ENCODE assay signal across 8 cellular contexts in the genomic region with DNA sequence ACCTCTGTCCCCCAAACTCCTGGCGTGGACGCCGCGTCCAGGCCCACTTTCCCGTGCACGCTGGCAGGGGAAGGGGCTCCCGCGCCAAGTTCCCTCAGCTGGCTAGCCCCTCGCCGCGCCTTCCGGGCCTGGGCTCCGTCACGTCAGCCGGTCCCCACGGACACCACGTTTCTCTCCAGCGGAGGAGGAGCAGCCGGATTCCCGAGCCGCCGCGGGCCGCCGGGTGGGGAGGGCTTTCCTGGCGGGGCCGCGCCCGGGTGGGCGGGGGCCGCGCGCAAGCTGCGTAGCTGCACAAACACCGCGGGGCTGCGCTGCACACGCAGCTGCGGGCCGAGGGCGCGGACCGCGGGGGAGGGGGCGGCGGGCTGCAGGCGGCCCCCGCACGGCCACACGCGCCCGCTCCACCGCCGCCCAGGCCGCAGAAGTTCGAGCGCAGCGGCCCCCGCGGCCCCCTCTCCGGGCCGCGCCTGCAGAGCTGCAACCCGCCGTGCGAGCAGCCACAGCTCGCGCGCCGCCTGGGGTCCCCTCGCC. TPM values are rescaled to one million over a fixed set of nuclear protein-coding genes. Genes with fewer than 3 reads are reported as not detected.
DNase-seq lines count a peak whose midpoint lies in the region; ATAC-seq, FAIRE-seq and TF ChIP-seq lines count a peak whose summit lies in the region.

No MANE protein-coding gene starts in this region.

- H3K9ac ChIP-seq in H1 (replicated peaks in 1 of 4; ENCODE audit: extremely low read depth in 1 of 4, low read depth in 3 of 4, low read length in 3 of 4) (peak overlapping the region in 3 of 4 experiments; percentile 56 to 83 (median 68); a peak in 5 of 7 replicates), mesenchymal stem cell (ENCODE audit: low read length) (peak overlapping the region; percentile 93), subcutaneous abdominal adipose tissue (ENCODE audit: low read length in 5 of 5) (peak overlapping the region; percentile 71 to 86 (median 82))

- H3K27me3 ChIP-seq in HL-60 (ENCODE audit: insufficient read depth, poor library complexity, severe bottlenecking) (no peaks in the 10 kb centered on the region), H1 (replicated peaks in 1 of 4; ENCODE audit: control insufficient read depth in 3 of 4, extremely low read depth in 1 of 4, insufficient read depth in 3 of 4, low read length in 3 of 4) (peaks cover 0 to 15% (median 10%) of the 10 kb centered on the region in 4 experiments; a peak in 5 of 7 replicates), mesenchymal stem cell (ENCODE audit: control insufficient read depth in 1 of 2, insufficient read depth in 1 of 2, low read length in 2 of 2) (no peaks in the 10 kb centered on the region), subcutaneous abdominal adipose tissue (ENCODE audit: control insufficient read depth in 5 of 5, insufficient read depth in 4 of 5, low read length in 5 of 5) (no peaks in the 10 kb centered on the region)

- TF ChIP-seq RAD21 in H1 (IDR thresholded peaks at IDR 0.05 in 1 of 2, conservative IDR thresholded peaks at IDR 0.05 in 1 of 2; ENCODE audit: low read depth in 2 of 2, low read length in 2 of 2) = no peak

- no peaks in the 10 kb centered on the region for H3K9me3 Mint-ChIP-seq in activated CD4-positive, alpha-beta T cell treated with anti-CD3 and anti-CD28 coated beads, Interleukin-2, amount 10 ng/mL, durations not matched to agents 7 days and 5 days

- no peak for FAIRE-seq in H1 (lab: Jason Lieb, UNC)

- H2AFZ ChIP-seq in H1 (ENCODE audit: low read length) = no peak overlapping the region
- no peak overlapping the region for H2AFZ ChIP-seq in mesenchymal stem cell (ENCODE audit: low read depth, low read length)

- H2BK20ac ChIP-seq in H1 (ENCODE audit: low read length) = no peak overlapping the region

- H2BK120ac ChIP-seq in H1 (replicated peaks; ENCODE audit: low read depth, low read length) = no peak overlapping the region
- peak overlapping the region; percentile 83 for H2BK120ac ChIP-seq in mesenchymal stem cell (ENCODE audit: low read depth, low read length)

- POLR2A ChIA-PET in activated CD4-positive, alpha-beta T cell treated with anti-CD3 and anti-CD28 coated beads, Interleukin-2, amount 10 ng/mL, durations not matched to agents 7 days and 5 days (lab: Charles Lee) = interaction anchor here (0.6 to 3.2 kb wide), 4 partner anchors 12 to 49 kb away, joined by 4 to 14 read pairs (median 8); no protein-coding TSS in a partner anchor
- POLR2A ChIA-PET in H1 (lab: Charles Lee; ENCODE audit: partially characterized antibody) = interaction anchor here (0.7 to 3.6 kb wide), 16 partner anchors 8 to 46 kb away, joined by 3 to 26 read pairs (median 6); a partner anchor contains a TSS

- peaks cover 80% of the 10 kb centered on the region for H3K4me1 Mint-ChIP-seq in activated CD4-positive, alpha-beta T cell treated with anti-CD3 and anti-CD28 coated beads, Interleukin-2, amount 10 ng/mL, durations not matched to agents 7 days and 5 days

- H3K4me1 ChIP-seq in H1 (replicated peaks in 1 of 4; ENCODE audit: control insufficient read depth in 3 of 4, insufficient read depth in 4 of 4, low read length in 3 of 4) (peaks cover 11 to 35% (median 14%) of the 10 kb centered on the region in 4 experiments), mesenchymal stem cell (ENCODE audit: control insufficient read depth, insufficient read depth, low read depth, low read length) (peaks cover 56% of the 10 kb centered on the region), subcutaneous abdominal adipose tissue (ENCODE audit: control insufficient read depth in 5 of 5, insufficient read depth in 5 of 5, low read length in 5 of 5) (peaks cover 38 to 87% (median 82%) of the 10 kb centered on the region in 5 donors)

- no peak overlapping the region for H3K4ac ChIP-seq in H1 (replicated peaks; ENCODE audit: insufficient read length, low read depth, low read length)
- peak overlapping the region; percentile 62 to 80 for H3K4ac ChIP-seq in mesenchymal stem cell (ENCODE audit: low read depth in 1 of 2, low read length in 2 of 2)

- H3K4me2 ChIP-seq in H1 (ENCODE audit: insufficient read depth in 1 of 2, low read depth in 2 of 2, low read length in 2 of 2) (peak overlapping the region; percentile 89 to 99), mesenchymal stem cell (ENCODE audit: low read length, poor library complexity, severe bottlenecking) (peak overlapping the region; percentile 89)

- peak overlapping the region; percentile 95 for H3K27ac ChIP-seq in HL-60 (replicated peaks)
- H3K27ac ChIP-seq in H1 (ENCODE audit: low read depth, low read length) = no peak overlapping the region
- peak overlapping the region; percentile 74 for H3K27ac ChIP-seq in mesenchymal stem cell (ENCODE audit: low read length, poor library complexity, severe bottlenecking)
- H3K27ac ChIP-seq in subcutaneous abdominal adipose tissue (ENCODE audit: low read depth, low read length) = peak overlapping the region; percentile 98

- H3K18ac ChIP-seq in H1 (ENCODE audit: extremely low read depth, low read length) = no peak overlapping the region
- peak overlapping the region; percentile 87 to 96 for H3K18ac ChIP-seq in mesenchymal stem cell (ENCODE audit: low read depth in 1 of 2, low read length in 2 of 2)

- H2BK5ac ChIP-seq in H1 (ENCODE audit: low read depth, low read length) = no peak overlapping the region
- H2BK5ac ChIP-seq in mesenchymal stem cell (ENCODE audit: low read depth, low read length, poor library complexity, severe bottlenecking) = peak overlapping the region; percentile 91

- H2AK5ac ChIP-seq in H1 (ENCODE audit: low read depth, low read length) = no peak overlapping the region
- peak overlapping the region; percentile 2 for H2AK5ac ChIP-seq in mesenchymal stem cell (ENCODE audit: low read length, severe bottlenecking)

- peaks cover 0 to 24% of the 10 kb centered on the region in 2 experiments; a peak in 3 of 4 replicates for H3K79me2 ChIP-seq in H1 (ENCODE audit: control insufficient read depth in 1 of 2, insufficient read depth in 2 of 2, low read length in 2 of 2)

- H4K20me1 ChIP-seq in H1 (replicated peaks in 1 of 2; ENCODE audit: control insufficient read depth in 1 of 2, insufficient read depth in 2 of 2, low read length in 2 of 2) = peaks cover 11% of the 10 kb centered on the region in 2 experiments

- peak overlapping the region; percentile 61 for H3K4me3 ChIP-seq in HL-60 (replicated peaks; ENCODE audit: insufficient read depth, low read length)
- H3K4me3 ChIP-seq in H1 (ENCODE audit: extremely low read depth in 1 of 4, insufficient read depth in 2 of 4, low read depth in 3 of 4, low read length in 4 of 4) = peak overlapping the region; percentile 55 to 74 (median 66)
- H3K4me3 ChIP-seq in mesenchymal stem cell (ENCODE audit: insufficient read depth in 1 of 2, low read depth in 1 of 2, low read length in 2 of 2) = peak overlapping the region; percentile 84 to 87
- peak overlapping the region in 4 of 5 donors; percentile 72 to 83 (median 78) for H3K4me3 ChIP-seq in subcutaneous abdominal adipose tissue (ENCODE audit: low read depth in 1 of 5, low read length in 5 of 5)

- TF ChIP-seq EP300 in H1 (IDR thresholded peaks at IDR 0.05; ENCODE audit: borderline replicate concordance in 1 of 2, low read depth in 2 of 2, low read length in 2 of 2) = no peak

- H3K36me3 ChIP-seq in H1 (ENCODE audit: control insufficient read depth in 2 of 4, insufficient read depth in 4 of 4, low read length in 3 of 4) (no peaks in the 10 kb centered on the region), mesenchymal stem cell (ENCODE audit: control insufficient read depth in 1 of 2, insufficient read depth in 2 of 2, low read depth in 1 of 2, low read length in 2 of 2) (peaks cover 0 to 4% of the 10 kb centered on the region in 2 experiments), subcutaneous abdominal adipose tissue (ENCODE audit: control insufficient read depth in 5 of 5, insufficient read depth in 5 of 5, low read length in 5 of 5) (no peaks in the 10 kb centered on the region)

- TF ChIP-seq CTCF in HL-60 (IDR thresholded peaks at IDR 0.05; ENCODE audit: insufficient read depth, low read length) (no peak), H1 (IDR thresholded peaks at IDR 0.05; ENCODE audit: control extremely low read depth in 1 of 3, insufficient read depth in 1 of 3, low read depth in 1 of 3, low read length in 3 of 3) (no peak)

- no peaks in the 10 kb centered on the region for H3K9me3 ChIP-seq in H1 (ENCODE audit: insufficient read depth in 2 of 2, low read depth in 1 of 2, low read length in 1 of 2)
- no peaks in the 10 kb centered on the region for H3K9me3 ChIP-seq in mesenchymal stem cell (ENCODE audit: control insufficient read depth, low read length)
- no peaks in the 10 kb centered on the region for H3K9me3 ChIP-seq in subcutaneous abdominal adipose tissue (ENCODE audit: control insufficient read depth in 5 of 5, low read length in 5 of 5)

- ATAC-seq in GM19023 (IDR thresholded peaks at IDR 0.05; ENCODE audit: unreplicated experiment) = no peak

- DNase-seq in COLO668 (lab: John Stamatoyannopoulos, UW; ENCODE audit: unreplicated experiment) = peak; percentile 84
- no peak for DNase-seq in HL-60 (ENCODE audit: low read depth in 1 of 2, low spot score in 1 of 2)
- DNase-seq in activated CD4-positive, alpha-beta T cell treated with anti-CD3 and anti-CD28 coated beads, Interleukin-2, amount 10 ng/mL, durations not matched to agents 7 days and 5 days = peak; percentile 55
- no peak for DNase-seq in H1 (ENCODE audit: low read depth in 1 of 2, low spot score in 2 of 2)
- peak; percentile 58 for DNase-seq in mesenchymal stem cell
- DNase-seq in NCI-H128 (lab: John Stamatoyannopoulos, UW; ENCODE audit: unreplicated experiment) = no peak

- H3K79me1 ChIP-seq in H1 (ENCODE audit: low read depth, low read length) = no peaks in the 10 kb centered on the region
- no peaks in the 10 kb centered on the region for H3K79me1 ChIP-seq in mesenchymal stem cell (replicated peaks; ENCODE audit: low read length, poor library complexity, severe bottlenecking)

- H4K8ac ChIP-seq in H1 (ENCODE audit: extremely low read depth, insufficient read depth, low read length) (peak overlapping the region; percentile 82; the same call in 1 of the 2 replicates), mesenchymal stem cell (ENCODE audit: low read length) (peak overlapping the region; percentile 68)

- H3K36me3 Mint-ChIP-seq in activated CD4-positive, alpha-beta T cell treated with anti-CD3 and anti-CD28 coated beads, Interleukin-2, amount 10 ng/mL, durations not matched to agents 7 days and 5 days (ENCODE audit: low read depth) = peaks cover 37% of the 10 kb centered on the region

- H3K56ac ChIP-seq in H1 (replicated peaks; ENCODE audit: insufficient read length, low read depth, low read length) = no peak overlapping the region

- H2BK15ac ChIP-seq in H1 (ENCODE audit: low read length) = no peak overlapping the region; the same call in 1 of the 2 replicates
- H2BK15ac ChIP-seq in mesenchymal stem cell (ENCODE audit: low read depth, poor library complexity, severe bottlenecking) = peak overlapping the region; percentile 54

- H2BK12ac ChIP-seq in H1 (ENCODE audit: low read depth, low read length) (no peak overlapping the region), mesenchymal stem cell (ENCODE audit: low read length in 2 of 2) (peak overlapping the region in 1 of 2 experiments; percentile 25)

- no peak overlapping the region for H4K5ac ChIP-seq in H1 (ENCODE audit: insufficient read length, low read depth, low read length)

- peak overlapping the region; percentile 90 for H3K4me3 Mint-ChIP-seq in activated CD4-positive, alpha-beta T cell treated with anti-CD3 and anti-CD28 coated beads, Interleukin-2, amount 10 ng/mL, durations not matched to agents 7 days and 5 days

- peak overlapping the region; percentile 95 for H3K27ac Mint-ChIP-seq in activated CD4-positive, alpha-beta T cell treated with anti-CD3 and anti-CD28 coated beads, Interleukin-2, amount 10 ng/mL, durations not matched to agents 7 days and 5 days

- H3K23ac ChIP-seq in H1 (ENCODE audit: insufficient read length) (no peak overlapping the region), mesenchymal stem cell (ENCODE audit: low read length in 2 of 2) (peak overlapping the region in 1 of 2 experiments; percentile 99)

- H3K14ac ChIP-seq in H1 (ENCODE audit: insufficient read length) (no peak overlapping the region), mesenchymal stem cell (ENCODE audit: low read length in 2 of 2) (peak overlapping the region in 1 of 2 experiments; percentile 92)

- H3K27me3 Mint-ChIP-seq in activated CD4-positive, alpha-beta T cell treated with anti-CD3 and anti-CD28 coated beads, Interleukin-2, amount 10 ng/mL, durations not matched to agents 7 days and 5 days = no peaks in the 10 kb centered on the region

- peaks cover 11% of the 10 kb centered on the region for H3K23me2 ChIP-seq in H1 (ENCODE audit: low read depth, low read length)

- CTCF ChIA-PET in activated CD4-positive, alpha-beta T cell treated with anti-CD3 and anti-CD28 coated beads, Interleukin-2, amount 10 ng/mL, durations not matched to agents 7 days and 5 days (lab: Charles Lee) = interaction anchor here (0.7 to 8.9 kb wide), 16 partner anchors 8 to 324 kb away, joined by 3 to 102 read pairs (median 5); no protein-coding TSS in a partner anchor
- CTCF ChIA-PET in H1 (lab: Charles Lee; ENCODE audit: partially characterized antibody) = interaction anchor here (1.1 to 12.5 kb wide), 18 partner anchors 8 to 125 kb away, joined by 3 to 198 read pairs (median 10); no protein-coding TSS in a partner anchor

- H4K91ac ChIP-seq in H1 (replicated peaks; ENCODE audit: insufficient read length, low read length) (no peak overlapping the region), mesenchymal stem cell (ENCODE audit: low read length) (peak overlapping the region; percentile 70)

- WGBS in H1 (ENCODE audit: extremely low coverage in 1 of 2, insufficient coverage in 1 of 2, insufficient read length in 1 of 2, insufficient replicate concordance in 2 of 2, low coverage in 1 of 2, low lambda C conversion rate in 2 of 2, missing lambda C conversion rate in 1 of 2), 2 experiments = 1% methylated on average over 26 of the region's 71 CpGs; no CpG with 5 or more reads in 1 of the 2 experiments
- 0% methylated on average over 25 of the region's 71 CpGs for WGBS in mesenchymal stem cell

- no peak for TF ChIP-seq POLR2A in H1 (IDR thresholded peaks at IDR 0.05; ENCODE audit: control extremely low read depth in 1 of 2, low read depth in 2 of 2, low read length in 2 of 2)

RNA-seq across cellular contexts. Expression of a gene that starts 45.1 kb away (rescaled TPM):
- total RNA-seq in activated CD4-positive, alpha-beta T cell treated with anti-CD3 and anti-CD28 coated beads, Interleukin-2, amount 10 ng/mL, durations not matched to agents 7 days and 5 days = 10 to 100 TPM; 23.3 to 25.9 TPM
- 52.7 and 55.1 TPM in 2 replicates for total RNA-seq in H1 (2021; fragmentation: NEBNext Ultra II Directional; extraction: Animal tissue kit (Norgen Biotek cat#: 25700))
- 15.8 and 23.3 TPM in 2 replicates for polyA plus RNA-seq in H1 (2011; rRNA removed)
- 23.1 TPM for polyA plus RNA-seq in H1 (2011; cell fraction: cytosol; rRNA removed)
- polyA plus RNA-seq in H1 (2011; cell fraction: nucleus; rRNA removed) = 16.1 TPM
- 44.2 to 49.8 TPM (median 48.1 TPM) in 4 replicates for polyA plus RNA-seq in H1 (2012, experiment 1 of 2)
- polyA plus RNA-seq in H1 (2012, experiment 2 of 2) = 34.1 TPM
- polyA plus RNA-seq in H1 (2013, experiment 1 of 2) = 29.7 TPM
- polyA plus RNA-seq in H1 (2013, experiment 2 of 2) = 29.0 TPM
- 10.0 and 14.9 TPM in 2 replicates for polyA minus RNA-seq in H1 (2011; rRNA and poly(A)+ RNA removed)
- polyA minus RNA-seq in H1 (2011; cell fraction: cytosol; rRNA and poly(A)+ RNA removed) = 14.5 TPM
- polyA minus RNA-seq in H1 (2011; cell fraction: nucleus; rRNA and poly(A)+ RNA removed) = 12.4 TPM
- 53.1 TPM for polyA plus RNA-seq in mesenchymal stem cell (2013, experiment 1 of 2)
- 53.5 TPM for polyA plus RNA-seq in mesenchymal stem cell (2013, experiment 2 of 2)

Comparison
In these comparisons a context has a peak if more than half of its experiments do, and no peak if none do; other contexts are left out.
1. DNase-seq: peak in COLO668 (single experiment), activated CD4-positive, alpha-beta T cell treated with anti-CD3 and anti-CD28 coated beads, Interleukin-2, amount 10 ng/mL, durations not matched to agents 7 days and 5 days (single experiment) and mesenchymal stem cell (single experiment); none in HL-60 (0 of 2), H1 (0 of 2) and NCI-H128 (single experiment).
2. Peak in every context shown above with its lines, with median percentiles within 50 percentile points of each other: H3K4me3 ChIP-seq and H3K9ac ChIP-seq.